ENCODE assay signal across 20 cellular contexts in genomic region chr7:12712236-12712635, GRCh38.
A peak's percentile ranks its signal among the peaks of the same experiment; 100 is the strongest.
DNase-seq lines count a peak whose midpoint lies in the region; ATAC-seq, FAIRE-seq and TF ChIP-seq lines count a peak whose summit lies in the region.
"Had no signal": no experiment of that assay in that cellular context is flagged by ENCODE, and none has a peak within 500 bp of the region (broad histone marks: within the 10 kb centered on the region; RNA-seq: fewer than 3 reads in every experiment).

No MANE protein-coding gene starts in this region.

- peak overlapping the region; percentile 13 to 67 for H3K27ac ChIP-seq in mucosa of rectum (ENCODE audit: low read depth in 2 of 2, low read length in 2 of 2)
- H3K27ac ChIP-seq: cardiac muscle cell, testis had no signal

- H3K27me3 ChIP-seq in mucosa of rectum (ENCODE audit: control insufficient read depth in 2 of 2, insufficient read depth in 2 of 2, low read length in 2 of 2) = no peaks in the 10 kb centered on the region
- H3K27me3 ChIP-seq: cardiac muscle cell, testis had no signal

- peaks cover 19 to 42% of the 10 kb centered on the region in 2 donors for H3K4me1 ChIP-seq in mucosa of rectum (ENCODE audit: control insufficient read depth in 2 of 2, insufficient read depth in 2 of 2, low read length in 2 of 2)

- no peak for TF ChIP-seq POLR2A in H54 (IDR thresholded peaks at IDR 0.05; ENCODE audit: low read depth, low read length)

- no peaks in the 10 kb centered on the region for H3K36me3 ChIP-seq in mucosa of rectum (ENCODE audit: control insufficient read depth in 2 of 2, insufficient read depth in 2 of 2, low read length in 2 of 2)
- H3K36me3 ChIP-seq: cardiac muscle cell, HAP-1 had no signal

- DNase-seq in H54 (ENCODE audit: insufficient read length, low spot score) (no peak), NCI-H1105 treated with DMSO at 0.1 percent for 48 hours (lab: John Stamatoyannopoulos, UW) (peak; percentile 86), SKM-1 treated with dmso at 0.1 percent for 144 hours (lab: John Stamatoyannopoulos, UW; ENCODE audit: unreplicated experiment) (peak; percentile 37), AG08395 (ENCODE audit: low spot score) (no peak), T1000 (lab: John Stamatoyannopoulos, UW) (no peak)
- DNase-seq: activated naive CD8-positive, alpha-beta T cell treated with anti-CD3 and anti-CD28 coated beads, Interleukin-2, amount 50 U/mL, for 24 hours; C1 segment of cervical spinal cord; DMS79 treated with DMSO at 0.1 percent for 48 hours; effector memory CD4-positive, alpha-beta T cell; hippocampal formation; kidney glomerular epithelial cell; NCI-H1092; NCI-H446 treated with DMSO at 0.1 percent for 48 hours; nucleus accumbens; stimulated activated CD4-positive, alpha-beta T cell treated with anti-CD3 and anti-CD28 coated beads, Interleukin-4, amount 100 ng/mL, for 1 hour had no signal

- no peak overlapping the region for H3K9ac ChIP-seq in mucosa of rectum (ENCODE audit: low read depth in 1 of 2, low read length in 2 of 2)

- ATAC-seq in SK-N-SH treated with all-trans-retinoic acid at 6 μM for 48 hours = no peak
- ATAC-seq: activated naive CD8-positive, alpha-beta T cell treated with anti-CD3 and anti-CD28 coated beads, Interleukin-2, amount 50 U/mL, for 24 hours had no signal

- peak; percentile 52 for FAIRE-seq in H54 (lab: Jason Lieb, UNC)

- no peak overlapping the region for H3K4me3 ChIP-seq in mucosa of rectum (ENCODE audit: low read length in 2 of 2)
- H3K4me3 ChIP-seq: cardiac muscle cell, HAP-1 had no signal

- H3K9me3 ChIP-seq in mucosa of rectum (ENCODE audit: control insufficient read depth in 2 of 2, low read length in 2 of 2) = no peaks in the 10 kb centered on the region
- H3K9me3 ChIP-seq: HAP-1, testis had no signal

TF ChIP-seq in SK-N-SH treated with all-trans-retinoic acid at 6 μM for 48 hours, 23 proteins besides CTCF, POLR2A, EP300 and RAD21:
- TF ChIP-seq TOX (CRISPR knock-in tag; IDR thresholded peaks at IDR 0.05; ENCODE audit: borderline replicate concordance) (no peak), ESRRG (CRISPR knock-in tag; IDR thresholded peaks at IDR 0.05) (no peak), ZFP3 (CRISPR knock-in tag; IDR thresholded peaks at IDR 0.05) (no peak)
TF ChIP-seq in SK-N-SH treated with all-trans-retinoic acid at 6 μM for 48 hours: peak in this region for 0.

Comparison
In these comparisons a context has a peak if more than half of its experiments do, and no peak if none do; other contexts are left out.
1. DNase-seq: peak in NCI-H1105 treated with DMSO at 0.1 percent for 48 hours (single experiment) and SKM-1 treated with dmso at 0.1 percent for 144 hours (single experiment); none in H54 (single experiment), AG08395 (single experiment) and T1000 (single experiment).